7 cellular contexts compared by ENCODE assay signal in the genomic region with DNA sequence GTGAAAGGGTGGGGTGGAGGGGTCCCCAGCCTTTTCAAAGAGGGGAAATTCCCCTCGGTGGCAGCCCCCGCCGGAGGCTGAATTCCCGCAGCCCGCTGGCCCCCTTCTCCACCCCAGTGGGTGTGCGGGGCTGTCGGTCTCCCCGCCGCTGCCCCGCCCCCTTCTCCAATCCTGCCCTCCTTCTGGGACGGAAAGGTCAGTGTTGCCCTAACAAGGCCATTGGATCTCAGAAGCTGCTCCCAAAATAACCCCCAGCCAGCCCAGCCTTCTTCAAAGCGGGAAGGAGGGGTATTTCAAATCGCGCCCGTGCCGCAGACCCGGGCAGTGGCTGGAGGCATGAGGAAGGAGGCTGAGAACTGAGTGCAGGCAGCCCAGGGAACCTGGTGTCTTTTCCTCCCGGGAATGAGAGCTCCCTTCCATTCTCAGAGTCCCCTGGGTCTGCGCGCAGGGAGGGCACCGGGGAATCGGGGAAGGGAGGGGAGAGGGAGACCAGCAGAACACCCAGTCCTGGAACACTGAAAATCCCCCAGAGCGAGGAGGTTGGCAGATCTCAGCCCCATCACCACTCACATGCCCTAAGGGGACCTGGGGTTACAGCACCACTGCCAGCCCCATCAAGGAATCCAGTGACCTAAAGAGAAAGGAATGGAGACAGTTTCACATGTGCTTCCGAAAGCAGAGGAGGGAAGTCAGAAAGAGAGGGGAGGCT. TPM values are rescaled to one million over a fixed set of nuclear protein-coding genes. Genes with fewer than 3 reads are reported as not detected.
A peak's percentile ranks its signal among the peaks of the same experiment; 100 is the strongest.
DNase-seq lines count a peak whose midpoint lies in the region; ATAC-seq, FAIRE-seq and TF ChIP-seq lines count a peak whose summit lies in the region.

A gene (minus strand): TSS at position 135 of the 709 bp plus-strand sequence. CDS start 483 bp downstream, outside the sequence.

- no peak for FAIRE-seq in GM12878 (lab: Jason Lieb, UNC)

- no peaks in the 10 kb centered on the region for H3K79me2 ChIP-seq in GM12878 (ENCODE audit: control insufficient read depth, insufficient read depth, low read length)

- DNase-seq in LHCN-M2 (ENCODE audit: low read depth), result peak; percentile 86
- no peak for DNase-seq in GM12878 (ENCODE audit: low read depth, low spot score)
- DNase-seq in iPS-NIHi7 (ENCODE audit: extremely low spot score), result peak; percentile 60
- DNase-seq in stimulated activated effector memory CD8-positive, alpha-beta T cell treated with anti-CD3 and anti-CD28 coated beads, Interleukin-12 subunit alpha, Interleukin-12 subunit beta, amount 100 ng/mL, for 72 hours (ENCODE audit: low spot score in 2 of 2), result no peak
- no peak for DNase-seq in CD1c-positive myeloid dendritic cell (ENCODE audit: extremely low spot score)
- DNase-seq in G401 (ENCODE audit: low spot score), result no peak
- no peak for DNase-seq in DMS153 (lab: John Stamatoyannopoulos, UW)

- H3K27ac ChIP-seq in GM12878 (ENCODE audit: control insufficient read depth, insufficient read depth), result no peak within 1 kb of the TSS

- peaks cover 11% of the 10 kb centered on the region for H3K4me1 Mint-ChIP-seq in stimulated activated effector memory CD8-positive, alpha-beta T cell treated with anti-CD3 and anti-CD28 coated beads, Interleukin-12 subunit alpha, Interleukin-12 subunit beta, amount 100 ng/mL, for 72 hours

- H3K4me1 ChIP-seq in GM12878 (ENCODE audit: control insufficient read depth, insufficient read depth, low read length), result no peaks in the 10 kb centered on the region

- no peaks in the 10 kb centered on the region for H3K36me3 Mint-ChIP-seq in stimulated activated effector memory CD8-positive, alpha-beta T cell treated with anti-CD3 and anti-CD28 coated beads, Interleukin-12 subunit alpha, Interleukin-12 subunit beta, amount 100 ng/mL, for 72 hours

- TF ChIP-seq EP300 in GM12878 (IDR thresholded peaks at IDR 0.05; ENCODE audit: borderline replicate concordance in 1 of 2, control insufficient read depth in 1 of 2, low read depth in 2 of 2, low read length in 2 of 2), result no peak

- CTCF ChIA-PET in GM12878 (lab: Yijun Ruan, JAX), result interaction anchor here (1.0 to 6.6 kb wide), 4 partner anchors 21 to 650 kb away, joined by 3 to 196 read pairs (median 10); no protein-coding TSS in a partner anchor

- no peaks in the 10 kb centered on the region for H4K20me1 ChIP-seq in GM12878 (ENCODE audit: control insufficient read depth, insufficient read depth)

- H3K9ac ChIP-seq in GM12878 (ENCODE audit: control insufficient read depth, insufficient read depth, low read length), result no peak within 1 kb of the TSS

- peaks cover 6 to 12% of the 10 kb centered on the region in 2 experiments; a peak in 3 of 4 replicates for H3K27me3 ChIP-seq in GM12878 (replicated peaks in 1 of 2; ENCODE audit: control insufficient read depth in 2 of 2, insufficient read depth in 2 of 2, low read length in 1 of 2)

- TF ChIP-seq CTCF in GM12878 (IDR thresholded peaks at IDR 0.05 in 2 of 3, conservative IDR thresholded peaks at IDR 0.05 in 1 of 3; ENCODE audit: control insufficient read depth in 2 of 3, extremely low read depth in 1 of 3, insufficient read depth in 1 of 3, low read depth in 3 of 3, low read length in 3 of 3), result no peak

- RAD21 ChIA-PET in GM12878 (lab: Charles Lee; ENCODE audit: unreplicated experiment), result interaction anchor here (4.0 kb wide), 1 partner anchor 70 kb away, joined by 69 read pairs; no protein-coding TSS in a partner anchor

- no peak within 1 kb of the TSS for H3K4me3 ChIP-seq in GM12878

- ATAC-seq in GM12878, result peak; percentile 21; the same call in 2 of the 3 replicates
- ATAC-seq in stimulated activated effector memory CD8-positive, alpha-beta T cell treated with anti-CD3 and anti-CD28 coated beads, Interleukin-12 subunit alpha, Interleukin-12 subunit beta, amount 100 ng/mL, for 72 hours, result peak; percentile 40

- peak within 1 kb of the TSS; percentile 5 for H3K4me3 Mint-ChIP-seq in stimulated activated effector memory CD8-positive, alpha-beta T cell treated with anti-CD3 and anti-CD28 coated beads, Interleukin-12 subunit alpha, Interleukin-12 subunit beta, amount 100 ng/mL, for 72 hours

- in situ Hi-C loops in GM12878 (cut with MboI) (loop anchor here (5.0 kb wide), 1 partner anchor 70 kb away; no protein-coding TSS in a partner anchor), G401 (cut with HindIII; ENCODE audit: low sequenced_read_pairs) (no loop called here)

- no peak within 1 kb of the TSS for H3K27ac Mint-ChIP-seq in stimulated activated effector memory CD8-positive, alpha-beta T cell treated with anti-CD3 and anti-CD28 coated beads, Interleukin-12 subunit alpha, Interleukin-12 subunit beta, amount 100 ng/mL, for 72 hours

- H2AFZ ChIP-seq in GM12878 (ENCODE audit: control insufficient read depth, low read depth, low read length), result no peak within 1 kb of the TSS

- SMC1A ChIA-PET in GM12878 (lab: Charles Lee; ENCODE audit: uncharacterized antibody, unreplicated experiment), result interaction anchor here (1.0 to 4.3 kb wide), 4 partner anchors 66 to 96 kb away, joined by 3 to 51 read pairs (median 7); no protein-coding TSS in a partner anchor

- no peaks in the 10 kb centered on the region for H3K9me3 ChIP-seq in GM12878 (replicated peaks; ENCODE audit: control insufficient read depth, insufficient read depth, low read length)

- no peaks in the 10 kb centered on the region for H3K36me3 ChIP-seq in GM12878 (ENCODE audit: control insufficient read depth in 2 of 2, insufficient read depth in 2 of 2, low read length in 1 of 2)

- intact Hi-C loops in GM12878 (cut with micrococcal nuclease; ENCODE audit: unreplicated experiment), result no loop called here

- POLR2A ChIA-PET in GM12878 (lab: Charles Lee), result no interaction called here

- no peak for TF ChIP-seq POLR2A in GM12878 (IDR thresholded peaks at IDR 0.05; ENCODE audit: low read depth, low read length)

- 7% methylated on average over 18 of the region's 24 CpGs for WGBS in GM12878 (ENCODE audit: insufficient coverage, insufficient replicate concordance, low lambda C conversion rate, missing lambda C conversion rate)

- H3K9me3 Mint-ChIP-seq in stimulated activated effector memory CD8-positive, alpha-beta T cell treated with anti-CD3 and anti-CD28 coated beads, Interleukin-12 subunit alpha, Interleukin-12 subunit beta, amount 100 ng/mL, for 72 hours, result no peaks in the 10 kb centered on the region

- H3K4me2 ChIP-seq in GM12878 (ENCODE audit: control insufficient read depth, insufficient read depth), result peak within 1 kb of the TSS; percentile 33; the same call in 1 of the 2 replicates

- no peak for TF ChIP-seq RAD21 in GM12878 (IDR thresholded peaks at IDR 0.05; ENCODE audit: insufficient read depth, low read depth, low read length)

- BruUV-seq in GM12878 (replicated peaks; lab: Mats Ljungman, UMichigan), result no TSS peak

TF ChIP-seq in GM12878, 131 proteins besides CTCF, POLR2A, EP300 and RAD21 (continues in another document):
- TF ChIP-seq BMI1 (IDR thresholded peaks at IDR 0.05; ENCODE audit: borderline replicate concordance) (no peak), EZH2 (IDR thresholded peaks at IDR 0.05; ENCODE audit: borderline replicate concordance, control insufficient read depth, low read depth, low read length) (no peak), SMAD5 (IDR thresholded peaks at IDR 0.05; ENCODE audit: low read depth) (no peak), RELA (IDR thresholded peaks at IDR 0.05; ENCODE audit: borderline replicate concordance, partially characterized antibody) (no peak), TCF12 (IDR thresholded peaks at IDR 0.05; ENCODE audit: low read depth, low read length) (no peak), ETV6 (conservative IDR thresholded peaks at IDR 0.05 in 1 of 2, IDR thresholded peaks at IDR 0.05 in 1 of 2; ENCODE audit: borderline replicate concordance in 1 of 2, low read depth in 1 of 2) (no peak), NFYA (IDR thresholded peaks at IDR 0.05; ENCODE audit: borderline replicate concordance, low read depth, low read length) (no peak), NFXL1 (IDR thresholded peaks at IDR 0.05; ENCODE audit: borderline replicate concordance) (no peak), YBX1 (IDR thresholded peaks at IDR 0.05) (no peak)
- TF ChIP-seq, protein P1, sequence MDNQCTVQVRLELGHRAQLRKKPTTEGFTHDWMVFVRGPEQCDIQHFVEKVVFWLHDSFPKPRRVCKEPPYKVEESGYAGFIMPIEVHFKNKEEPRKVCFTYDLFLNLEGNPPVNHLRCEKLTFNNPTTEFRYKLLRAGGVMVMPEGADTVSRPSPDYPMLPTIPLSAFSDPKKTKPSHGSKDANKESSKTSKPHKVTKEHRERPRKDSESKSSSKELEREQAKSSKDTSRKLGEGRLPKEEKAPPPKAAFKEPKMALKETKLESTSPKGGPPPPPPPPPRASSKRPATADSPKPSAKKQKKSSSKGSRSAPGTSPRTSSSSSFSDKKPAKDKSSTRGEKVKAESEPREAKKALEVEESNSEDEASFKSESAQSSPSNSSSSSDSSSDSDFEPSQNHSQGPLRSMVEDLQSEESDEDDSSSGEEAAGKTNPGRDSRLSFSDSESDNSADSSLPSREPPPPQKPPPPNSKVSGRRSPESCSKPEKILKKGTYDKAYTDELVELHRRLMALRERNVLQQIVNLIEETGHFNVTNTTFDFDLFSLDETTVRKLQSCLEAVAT (IDR thresholded peaks at IDR 0.05), result no peak

RNA-seq across cellular contexts. Expression of the gene that starts here (rescaled TPM):
- 24.4 and 31.8 TPM in 2 replicates for total RNA-seq in LHCN-M2 (2014; rRNA removed)
- polyA plus RNA-seq in LHCN-M2 (2012), result 32.9 TPM
- 0.27 and 0.42 TPM in 2 replicates for total RNA-seq in GM12878 (2013; cell fraction: nucleolus; rRNA removed)
- total RNA-seq in GM12878 (2014; rRNA removed), result not detected in 2 replicates
- not detected in 2 replicates for total RNA-seq in GM12878 (2014; rRNA removed; fragmentation: Illumina TruSeq; extraction: Trizol)
- total RNA-seq in GM12878 (2021), result not detected in 2 replicates
- not detected for polyA plus RNA-seq in GM12878 (2011; ENCODE audit: low read depth)
- 0.07 and 0.16 TPM in 2 replicates for polyA plus RNA-seq in GM12878 (2011; rRNA removed)
- polyA plus RNA-seq in GM12878 (2011; cell fraction: cytosol; rRNA removed), result 0.10 and 0.12 TPM in 2 replicates
- 0.37 and 0.40 TPM in 2 replicates for polyA plus RNA-seq in GM12878 (2011; cell fraction: nucleus; rRNA removed)
- 0.05 and 0.07 TPM in 2 replicates for polyA plus RNA-seq in GM12878 (2012)
- not detected in 2 replicates for polyA plus RNA-seq in GM12878 (2014; fragmentation: Illumina TruSeq; extraction: Trizol)
- not detected for polyA plus RNA-seq in GM12878 (2014; fragmentation: Nextera tagmentation; extraction: Ambion mirVana)
- not detected in 2 replicates for polyA plus RNA-seq in GM12878 (2014; rRNA removed)
- not detected for polyA plus RNA-seq in GM12878 (2016; fragmentation: Nextera tagmentation; extraction: Ambion mirVana)
- polyA minus RNA-seq in GM12878 (2011; rRNA and poly(A)+ RNA removed), result 0.26 and 0.29 TPM in 2 replicates
- polyA minus RNA-seq in GM12878 (2011; cell fraction: cytosol; rRNA and poly(A)+ RNA removed), result not detected in 2 replicates
- polyA minus RNA-seq in GM12878 (2011; cell fraction: nucleus; rRNA and poly(A)+ RNA removed), result 0.24 and 0.29 TPM in 2 replicates
- 0.24 and 1.8 TPM in 2 replicates for total RNA-seq in G401 (2014; rRNA removed; shearing (Covaris generic))

Comparison
In these comparisons a context has a peak if more than half of its experiments do, and no peak if none do; other contexts are left out.
1. Peak in ATAC-seq and H3K4me2 ChIP-seq in GM12878; RNA of the gene not detected or under 1 TPM.
2. DNase-seq: peak in LHCN-M2 (single experiment) and iPS-NIHi7 (single experiment); none in GM12878 (single experiment), stimulated activated effector memory CD8-positive, alpha-beta T cell treated with anti-CD3 and anti-CD28 coated beads, Interleukin-12 subunit alpha, Interleukin-12 subunit beta, amount 100 ng/mL, for 72 hours (0 of 2), CD1c-positive myeloid dendritic cell (single experiment), G401 (single experiment) and DMS153 (single experiment).